15 cellular contexts compared by ENCODE assay signal in genomic region chr20:44186201-44186600, GRCh38. TPM values are rescaled to one million over a fixed set of nuclear protein-coding genes. Genes with fewer than 3 reads are reported as not detected.
DNase-seq lines count a peak whose midpoint lies in the region; ATAC-seq and TF ChIP-seq lines count a peak whose summit lies in the region.
"Had no signal": no experiment of that assay in that cellular context is flagged by ENCODE, and none has a peak within 500 bp of the region (broad histone marks: within the 10 kb centered on the region; RNA-seq: fewer than 3 reads in every experiment).

No MANE protein-coding gene starts in this region.

- H3K36me3 Mint-ChIP-seq in mesothelial cell of epicardium: no peaks in the 10 kb centered on the region

- TF ChIP-seq CTCF in mesothelial cell of epicardium (IDR thresholded peaks at IDR 0.05; ENCODE audit: unreplicated experiment) (no peak), thoracic aorta (IDR thresholded peaks at IDR 0.05) (no peak)

- H3K9me3 ChIP-seq in HUES6 (ENCODE audit: control insufficient read depth, insufficient read depth, low read depth, low read length) (no peaks in the 10 kb centered on the region), duodenal mucosa (ENCODE audit: control insufficient read depth in 1 of 2, low read length in 2 of 2) (no peaks in the 10 kb centered on the region), thoracic aorta (no peaks in the 10 kb centered on the region)

- peak overlapping the region; percentile 70 for H3K4me3 Mint-ChIP-seq in mesothelial cell of epicardium
- H3K4me3 Mint-ChIP-seq: dendritic cell treated with granulocyte-macrophage colony-stimulating factor and Interleukin-4, amounts not matched to agents 40 ng/mL and 50 ng/mL, for 4 days had no signal

- no peaks in the 10 kb centered on the region for H3K27me3 Mint-ChIP-seq in mesothelial cell of epicardium (ENCODE audit: low read depth)

- ATAC-seq in thoracic aorta (ENCODE audit: insufficient number of reproducible peaks, low FRiP score, low read depth) (no peak), esophagus mucosa (no peak), HG03469 (IDR thresholded peaks at IDR 0.05; ENCODE audit: unreplicated experiment) (no peak)
- ATAC-seq: activated naive CD4-positive, alpha-beta T cell treated with anti-CD3 and anti-CD28 coated beads, Interleukin-2, amount 50 U/mL, for 72 hours had no signal

- H3K27ac Mint-ChIP-seq in mesothelial cell of epicardium: no peak overlapping the region
- H3K27ac Mint-ChIP-seq: activated naive CD4-positive, alpha-beta T cell treated with anti-CD3 and anti-CD28 coated beads, Interleukin-2, amount 50 U/mL, for 72 hours; dendritic cell treated with granulocyte-macrophage colony-stimulating factor and Interleukin-4, amounts not matched to agents 40 ng/mL and 50 ng/mL, for 4 days had no signal

- H3K9me3 Mint-ChIP-seq in mesothelial cell of epicardium: no peaks in the 10 kb centered on the region
- H3K9me3 Mint-ChIP-seq: activated naive CD4-positive, alpha-beta T cell treated with anti-CD3 and anti-CD28 coated beads, Interleukin-2, amount 50 U/mL, for 72 hours; dendritic cell treated with granulocyte-macrophage colony-stimulating factor and Interleukin-4, amounts not matched to agents 40 ng/mL and 50 ng/mL, for 4 days had no signal

- no peak overlapping the region for H3K27ac ChIP-seq in HUES6 (ENCODE audit: low read depth, low read length)
- no peak overlapping the region for H3K27ac ChIP-seq in duodenal mucosa (ENCODE audit: low read depth, low read length)
- peak overlapping the region; percentile 96 to 98 for H3K27ac ChIP-seq in thoracic aorta
- H3K27ac ChIP-seq: KMS-11 had no signal

- H3K4me3 ChIP-seq in HUES6 (ENCODE audit: low read depth, low read length) (peak overlapping the region; percentile 57; the same call in 1 of the 2 replicates), duodenal mucosa (ENCODE audit: low read depth in 1 of 2, low read length in 2 of 2) (peak overlapping the region; percentile 66 to 72), thoracic aorta (peak overlapping the region; percentile 91)

- DNase-seq in mesothelial cell of epicardium (ENCODE audit: low spot score in 2 of 2, unreplicated experiment in 2 of 2): no peak
- DNase-seq in thoracic aorta (ENCODE audit: low spot score): no peak
- no peak for DNase-seq in DMS53 treated with DMSO at 0.1 percent for 48 hours (lab: John Stamatoyannopoulos, UW; ENCODE audit: unreplicated experiment)
- DNase-seq in NCI-H446 (lab: John Stamatoyannopoulos, UW): no peak
- DNase-seq: NCI-H2171; stimulated activated CD8-positive, alpha-beta memory T cell treated with anti-CD3 and anti-CD28 coated beads, Interleukin-4, amount 100 ng/mL, for 48 hours had no signal

- peaks cover 33% of the 10 kb centered on the region for H3K4me1 ChIP-seq in HUES6 (ENCODE audit: control insufficient read depth, insufficient read depth, low read length)
- peaks cover 4 to 6% of the 10 kb centered on the region in 2 donors for H3K4me1 ChIP-seq in duodenal mucosa (ENCODE audit: control insufficient read depth in 1 of 2, insufficient read depth in 2 of 2, low read length in 2 of 2)
- peaks cover 3 to 47% of the 10 kb centered on the region in 2 donors for H3K4me1 ChIP-seq in thoracic aorta (ENCODE audit: control insufficient read depth in 1 of 2, low read depth in 2 of 2)

- H3K9ac ChIP-seq in HUES6 (ENCODE audit: low read length) (no peak overlapping the region), duodenal mucosa (ENCODE audit: low read depth in 1 of 2, low read length in 2 of 2) (peak overlapping the region; percentile 47 to 49)
- H3K9ac ChIP-seq: KMS-11 had no signal

- H3K4me1 Mint-ChIP-seq in mesothelial cell of epicardium: peaks cover 35% of the 10 kb centered on the region

- no peaks in the 10 kb centered on the region for H3K27me3 ChIP-seq in HUES6 (ENCODE audit: control insufficient read depth, insufficient read depth, low read length)
- H3K27me3 ChIP-seq in duodenal mucosa (ENCODE audit: control insufficient read depth in 1 of 2, insufficient read depth in 2 of 2, low read length in 2 of 2): peaks cover 4 to 6% of the 10 kb centered on the region in 2 donors
- no peaks in the 10 kb centered on the region for H3K27me3 ChIP-seq in thoracic aorta (replicated peaks; ENCODE audit: insufficient read depth)

- H3K36me3 ChIP-seq in HUES6 (ENCODE audit: control insufficient read depth, insufficient read depth, low read length) (no peaks in the 10 kb centered on the region), duodenal mucosa (ENCODE audit: control insufficient read depth in 1 of 2, insufficient read depth in 2 of 2, low read length in 2 of 2) (no peaks in the 10 kb centered on the region), thoracic aorta (no peaks in the 10 kb centered on the region)

RNA-seq across cellular contexts. Expression of gene JPH2, which starts 0.8 kb away (rescaled TPM):
- 3.4 to 4.2 TPM (median 3.5 TPM) in 3 replicates for total RNA-seq in mesothelial cell of epicardium
- 100 to 1,000 TPM; 169 to 179 TPM for total RNA-seq in thoracic aorta
- 1.0 TPM for total RNA-seq in esophagus mucosa
- total RNA-seq: activated CD8-positive, alpha-beta memory T cell treated with anti-CD3 and anti-CD28 coated beads for 36 hours; mononuclear cell had no signal

RNA-seq across cellular contexts. Expression of gene OSER1, which starts 24.4 kb away (rescaled TPM):
- total RNA-seq in mesothelial cell of epicardium (31.3 to 31.7 TPM (median 31.5 TPM) in 3 replicates), thoracic aorta (10 to 100 TPM; 33.6 to 34.4 TPM), esophagus mucosa (20.6 TPM)

Comparison
In these comparisons a context has a peak if more than half of its experiments do, and no peak if none do; other contexts are left out.
1. H3K27ac ChIP-seq: peak in thoracic aorta (2 of 2); none in HUES6 (single experiment) and duodenal mucosa (single experiment).
2. RNA of gene JPH2, which starts 0.8 kb away (total RNA-seq): 169 to 179 TPM in thoracic aorta; 3.4 to 4.2 TPM in mesothelial cell of epicardium and 1.0 TPM in esophagus mucosa (single experiment); every median in the first group is over 10 times any median in the second.
3. Peak in every context shown above with its lines, with median percentiles within 50 percentile points of each other: H3K4me3 ChIP-seq.